ENCODE assay signal across 34 cellular contexts in genomic region chr9:101432171-101432570, GRCh38. TPM values are rescaled to one million over a fixed set of nuclear protein-coding genes. Genes with fewer than 3 reads are reported as not detected.
"Had no signal": no experiment of that assay in that cellular context is flagged by ENCODE, and none has a peak within 500 bp of the region (broad histone marks: within the 10 kb centered on the region; RNA-seq: fewer than 3 reads in every experiment).

No MANE protein-coding gene starts in this region.

- H3K27me3 ChIP-seq: ascending aorta, cardiac muscle cell had no signal

- H3K4me1 ChIP-seq: ascending aorta had no signal

- DNase-seq: activated B cell treated with CpG ODN at 0.5 μM for 24 hours; activated CD4-positive, alpha-beta memory T cell treated with anti-CD3 and anti-CD28 coated beads for 36 hours; activated CD4-positive, alpha-beta T cell treated with anti-CD3 and anti-CD28 coated beads for 4 hours; activated CD4-positive, alpha-beta T cell treated with anti-CD3 and anti-CD28 coated beads, Interleukin-2, amount 10 ng/mL, durations not matched to agents 24 days and 14 days; activated CD4-positive, alpha-beta T cell treated with anti-CD3 and anti-CD28 coated beads, Interleukin-2, amount 50 U/mL, for 1 hour; activated CD4-positive, alpha-beta T cell treated with anti-CD3 and anti-CD28 coated beads, Interleukin-2, amount 50 U/mL, for 4 hours; activated CD4-positive, CD25-positive, alpha-beta regulatory T cell treated with anti-CD3 and anti-CD28 coated beads, Interleukin-2, amount 50 U/mL, for 72 hours; activated CD8-positive, alpha-beta memory T cell treated with anti-CD3 and anti-CD28 coated beads, Interleukin-2, amount 50 U/mL, for 4 hours; activated CD8-positive, alpha-beta T cell treated with anti-CD3 and anti-CD28 coated beads for 36 hours; activated effector memory CD4-positive, alpha-beta T cell treated with anti-CD3 and anti-CD28 coated beads, Interleukin-2, amount 50 U/mL, for 16 hours; activated gamma-delta T cell treated with Interleukin-2 at 50 U/mL for 16 hours; activated naive CD4-positive, alpha-beta T cell treated with anti-CD3 and anti-CD28 coated beads, Interleukin-2, amount 10 ng/mL, durations not matched to agents 7 days and 5 days; activated naive CD4-positive, alpha-beta T cell treated with Interleukin-2 at 50 U/mL for 16 hours; activated naive CD8-positive, alpha-beta T cell treated with anti-CD3 and anti-CD28 coated beads, Interleukin-2, amount 10 ng/mL, durations not matched to agents 7 days and 5 days; activated naive CD8-positive, alpha-beta T cell treated with anti-CD3 and anti-CD28 coated beads, Interleukin-2, amount 50 U/mL, for 24 hours; activated T-cell treated with anti-CD3 and anti-CD28 coated beads for 4 hours; activated T-cell treated with anti-CD3 and anti-CD28 coated beads, Interleukin-2, amount 50 U/mL, for 1 hour; activated T-cell treated with anti-CD3 and anti-CD28 coated beads, Interleukin-2, amount 50 U/mL, for 4 hours; activated T-cell treated with anti-CD3 and anti-CD28 coated beads, Interleukin-2, amount 50 U/mL, for 72 hours; amygdala; anterior cingulate cortex; caudate nucleus; cerebellar nuclear complex; T-helper 1 cell; T-helper 2 cell; T-helper 9 cell had no signal

- H3K36me3 ChIP-seq: ascending aorta, cardiac muscle cell had no signal

- H3K9me3 ChIP-seq: ascending aorta had no signal

- FAIRE-seq: bronchial epithelial cell, TTC549 had no signal

- H3K27ac ChIP-seq: ascending aorta, cardiac muscle cell, VCaP had no signal

- H3K4me3 ChIP-seq: ascending aorta, cardiac muscle cell had no signal

RNA-seq across cellular contexts. Expression of gene ALDOB, which starts 3.4 kb away (rescaled TPM):
- total RNA-seq: activated B cell treated with CpG ODN at 0.5 μM for 24 hours; activated CD4-positive, alpha-beta memory T cell treated with anti-CD3 and anti-CD28 coated beads for 36 hours; activated CD4-positive, alpha-beta T cell treated with anti-CD3 and anti-CD28 coated beads, Interleukin-2, amount 10 ng/mL, durations not matched to agents 24 days and 14 days; activated CD8-positive, alpha-beta memory T cell treated with anti-CD3 and anti-CD28 coated beads for 36 hours; activated CD8-positive, alpha-beta T cell treated with anti-CD3 and anti-CD28 coated beads for 36 hours; activated naive CD8-positive, alpha-beta T cell treated with anti-CD3 and anti-CD28 coated beads, Interleukin-2, amount 10 ng/mL, durations not matched to agents 7 days and 5 days; activated T-cell treated with anti-CD3 and anti-CD28 coated beads, Interleukin-2, amount 50 U/mL, for 72 hours; activated T-helper 1 cell treated with anti-CD3 and anti-CD28 coated beads, Interleukin-12 subunit alpha, Interleukin-12 subunit beta, Interleukin-2, Interleukin-4 antibody, amounts not matched to agents 30 ng/mL and 10 ng/mL and 1 ng/mL, durations not matched to agents 14 hours and 24 hours and 36 hours; activated T-helper 17 cell treated with anti-CD3 and anti-CD28 coated beads, Interleukin-2, amount 50 U/mL, for 72 hours; bronchial epithelial cell; cardiac muscle cell had no signal

RNA-seq across cellular contexts. Expression of gene BAAT, which starts 47.4 kb away (rescaled TPM):
- total RNA-seq: activated B cell treated with CpG ODN at 0.5 μM for 24 hours; activated CD4-positive, alpha-beta memory T cell treated with anti-CD3 and anti-CD28 coated beads for 36 hours; activated CD4-positive, alpha-beta T cell treated with anti-CD3 and anti-CD28 coated beads, Interleukin-2, amount 10 ng/mL, durations not matched to agents 24 days and 14 days; activated CD8-positive, alpha-beta T cell treated with anti-CD3 and anti-CD28 coated beads for 36 hours; activated naive CD8-positive, alpha-beta T cell treated with anti-CD3 and anti-CD28 coated beads, Interleukin-2, amount 10 ng/mL, durations not matched to agents 7 days and 5 days; cardiac muscle cell had no signal
- polyA plus RNA-seq: cardiac muscle cell had no signal
